ENCODE assay signal across 8 cellular contexts in genomic region chr22:37018815-37019308, GRCh38. TPM values are rescaled to one million over a fixed set of nuclear protein-coding genes. Genes with fewer than 3 reads are reported as not detected.
A peak's percentile ranks its signal among the peaks of the same experiment; 100 is the strongest.
DNase-seq lines count a peak whose midpoint lies in the region; ATAC-seq and TF ChIP-seq lines count a peak whose summit lies in the region.

No MANE protein-coding gene starts in this region.

- peaks cover 16 to 66% (median 48%) of the 10 kb centered on the region in 11 experiments; a peak in 19 of 22 replicates for H4K20me1 ChIP-seq in BLaER1 treated with 17β-estradiol and CSF1 and Interleukin-3, amounts not matched to agents 10 nM and 100 nM

- peak; percentile 47 for DNase-seq in NCI-H2171 treated with DMSO at 0.1 percent for 48 hours (lab: John Stamatoyannopoulos, UW)
- DNase-seq in caudate nucleus (lab: John Stamatoyannopoulos, UW), result peak in 26 of 61 donors; percentile 21 to 74 (median 48)
- DNase-seq in kidney epithelial cell (ENCODE audit: low read depth), result no peak
- DNase-seq in stimulated activated naive B cell treated with anti-CD40 and anti-IgM and Interleukin-4, amounts not matched to agents 10 μg/mL and 1 μg/mL and 100 μg/mL, for 72 hours, result peak; percentile 17
- no peak for DNase-seq in NCI-H1092 (lab: John Stamatoyannopoulos, UW)

- peak overlapping the region; percentile 77 for H3K27ac Mint-ChIP-seq in stimulated activated naive B cell treated with anti-CD40 and anti-IgM and Interleukin-4, amounts not matched to agents 10 μg/mL and 1 μg/mL and 100 μg/mL, for 72 hours

- no peaks in the 10 kb centered on the region for H3K9me3 Mint-ChIP-seq in stimulated activated naive B cell treated with anti-CD40 and anti-IgM and Interleukin-4, amounts not matched to agents 10 μg/mL and 1 μg/mL and 100 μg/mL, for 72 hours

- peak overlapping the region; percentile 90 to 100 (median 96) for H3K9ac ChIP-seq in BLaER1 treated with 17β-estradiol and CSF1 and Interleukin-3, amounts not matched to agents 10 nM and 100 nM

- peak overlapping the region; percentile 92 to 100 (median 96) for H3K27ac ChIP-seq in BLaER1 treated with 17β-estradiol and CSF1 and Interleukin-3, amounts not matched to agents 10 nM and 100 nM
- H3K27ac ChIP-seq in caudate nucleus (ENCODE audit: low read depth, low read length), result peak overlapping the region; percentile 88

- H3K27me3 Mint-ChIP-seq in stimulated activated naive B cell treated with anti-CD40 and anti-IgM and Interleukin-4, amounts not matched to agents 10 μg/mL and 1 μg/mL and 100 μg/mL, for 72 hours, result no peaks in the 10 kb centered on the region

- H3K4me3 Mint-ChIP-seq in stimulated activated naive B cell treated with anti-CD40 and anti-IgM and Interleukin-4, amounts not matched to agents 10 μg/mL and 1 μg/mL and 100 μg/mL, for 72 hours, result peak overlapping the region; percentile 81 to 83

- H3K27me3 ChIP-seq in BLaER1 treated with 17β-estradiol and CSF1 and Interleukin-3, amounts not matched to agents 10 nM and 100 nM, result no peaks in the 10 kb centered on the region
- no peaks in the 10 kb centered on the region for H3K27me3 ChIP-seq in kidney epithelial cell (ENCODE audit: control insufficient read depth, insufficient read depth, low read length)

- peak overlapping the region; percentile 82 to 99 (median 94) for H3K4me3 ChIP-seq in BLaER1 treated with 17β-estradiol and CSF1 and Interleukin-3, amounts not matched to agents 10 nM and 100 nM
- H3K4me3 ChIP-seq in kidney epithelial cell (ENCODE audit: low read depth, low read length), result peak overlapping the region; percentile 84

- H3K4me1 Mint-ChIP-seq in stimulated activated naive B cell treated with anti-CD40 and anti-IgM and Interleukin-4, amounts not matched to agents 10 μg/mL and 1 μg/mL and 100 μg/mL, for 72 hours, result peaks cover 8 to 32% of the 10 kb centered on the region in 2 donors

- no peaks in the 10 kb centered on the region for H3K36me3 Mint-ChIP-seq in stimulated activated naive B cell treated with anti-CD40 and anti-IgM and Interleukin-4, amounts not matched to agents 10 μg/mL and 1 μg/mL and 100 μg/mL, for 72 hours

- H3K4me1 ChIP-seq in BLaER1 treated with 17β-estradiol and CSF1 and Interleukin-3, amounts not matched to agents 10 nM and 100 nM, result peaks cover 43 to 56% (median 50%) of the 10 kb centered on the region in 10 experiments

- TF ChIP-seq CTCF in kidney epithelial cell (IDR thresholded peaks at IDR 0.05; ENCODE audit: insufficient read depth, low read length, poor library complexity, severe bottlenecking), result no peak

- peak; percentile 31 for ATAC-seq in GM21528 (IDR thresholded peaks at IDR 0.05; ENCODE audit: low FRiP score, unreplicated experiment)
- ATAC-seq in stimulated activated naive B cell treated with anti-CD40 and anti-IgM and Interleukin-4, amounts not matched to agents 10 μg/mL and 1 μg/mL and 100 μg/mL, for 72 hours (replicated peaks), result peak; percentile 40 to 50
- ATAC-seq in HG03457 (IDR thresholded peaks at IDR 0.05; ENCODE audit: unreplicated experiment), result no peak

- peaks cover 8 to 42% (median 21%) of the 10 kb centered on the region in 11 experiments; a peak in 20 of 22 replicates for H3K36me3 ChIP-seq in BLaER1 treated with 17β-estradiol and CSF1 and Interleukin-3, amounts not matched to agents 10 nM and 100 nM
- H3K36me3 ChIP-seq in kidney epithelial cell (ENCODE audit: control insufficient read depth, insufficient read depth, low read length), result peaks cover 3% of the 10 kb centered on the region

- H3K4me2 ChIP-seq in BLaER1 treated with 17β-estradiol and CSF1 and Interleukin-3, amounts not matched to agents 10 nM and 100 nM, result peak overlapping the region; percentile 89 to 99 (median 97)

- no peaks in the 10 kb centered on the region for H3K9me3 ChIP-seq in BLaER1 treated with 17β-estradiol and CSF1 and Interleukin-3, amounts not matched to agents 10 nM and 100 nM (replicated peaks in 1 of 11)

RNA-seq across cellular contexts. Expression of gene TST, which starts 0.4 kb away (rescaled TPM):
- total RNA-seq in kidney epithelial cell, result 49.2 and 64.3 TPM in 2 replicates

RNA-seq across cellular contexts. Expression of gene MPST, which starts 0.7 kb away (rescaled TPM):
- 186 and 219 TPM in 2 replicates for total RNA-seq in kidney epithelial cell

RNA-seq across cellular contexts. Expression of gene KCTD17, which starts 32.7 kb away (rescaled TPM):
- total RNA-seq in kidney epithelial cell, result 32.9 and 35.3 TPM in 2 replicates

Comparison
In these comparisons a context has a peak if more than half of its experiments do, and no peak if none do; other contexts are left out.
1. DNase-seq: peak in NCI-H2171 treated with DMSO at 0.1 percent for 48 hours (single experiment) and stimulated activated naive B cell treated with anti-CD40 and anti-IgM and Interleukin-4, amounts not matched to agents 10 μg/mL and 1 μg/mL and 100 μg/mL, for 72 hours (single experiment); none in kidney epithelial cell (single experiment) and NCI-H1092 (single experiment).